ENCODE assay signal across 8 cellular contexts in the genomic region with DNA sequence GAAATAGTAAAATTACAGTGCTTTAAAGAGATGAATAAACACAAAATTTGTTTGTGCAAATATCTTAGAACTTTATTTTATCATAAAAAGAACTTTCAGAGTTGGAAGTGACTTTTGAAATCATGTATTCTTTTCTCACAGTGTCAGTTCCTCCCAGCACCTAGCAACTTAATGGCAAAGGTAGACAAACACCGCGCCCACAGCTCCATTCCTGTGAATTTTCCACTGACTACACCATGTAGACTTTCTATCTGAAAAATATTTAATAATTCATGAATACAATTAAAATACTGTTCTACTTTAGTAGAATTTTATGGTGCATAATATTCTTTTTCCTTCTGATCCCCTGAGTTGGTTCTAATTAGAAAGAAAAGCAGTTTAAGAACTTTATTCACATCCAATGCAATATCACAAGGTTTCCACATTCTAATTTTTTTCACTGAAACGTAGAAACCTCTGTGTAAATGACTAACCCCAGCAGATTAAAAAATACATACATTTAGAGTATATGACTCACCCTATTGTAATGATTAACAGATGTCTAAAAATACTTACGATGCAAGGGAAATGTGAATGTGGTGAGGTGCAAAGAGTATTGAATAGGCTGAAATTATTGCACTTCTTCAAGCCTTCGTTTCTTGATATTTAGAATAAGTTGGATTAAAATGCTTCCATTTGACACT.
DNase-seq lines count a peak whose midpoint lies in the region; ATAC-seq and TF ChIP-seq lines count a peak whose summit lies in the region.

No MANE protein-coding gene starts in this region.

- H3K27ac Mint-ChIP-seq in neural progenitor cell: no peak overlapping the region

- ATAC-seq in GM19452 (IDR thresholded peaks at IDR 0.05; ENCODE audit: unreplicated experiment): peak; percentile 79
- ATAC-seq in HG03045 (IDR thresholded peaks at IDR 0.05; ENCODE audit: unreplicated experiment): peak; percentile 55

- H3K27ac ChIP-seq in A673 (ENCODE audit: low read depth, low read length, poor library complexity, severe bottlenecking): no peak overlapping the region
- H3K27ac ChIP-seq in tibial nerve: no peak overlapping the region
- H3K27ac ChIP-seq in neural progenitor cell: no peak overlapping the region

- no peaks in the 10 kb centered on the region for H3K27me3 Mint-ChIP-seq in neural progenitor cell (ENCODE audit: insufficient read depth, low read depth)

- peaks cover 12% of the 10 kb centered on the region for H3K4me1 Mint-ChIP-seq in neural progenitor cell

- H3K4me2 ChIP-seq in neural progenitor cell: no peak overlapping the region

- H3K4me3 ChIP-seq in A673 (ENCODE audit: low read depth, low read length, poor library complexity, severe bottlenecking): no peak overlapping the region
- no peak overlapping the region for H3K4me3 ChIP-seq in tibial nerve
- no peak overlapping the region for H3K4me3 ChIP-seq in neural progenitor cell

- TF ChIP-seq CTCF in A673 (conservative IDR thresholded peaks at IDR 0.05; ENCODE audit: low read depth, low read length) (no peak), tibial nerve (IDR thresholded peaks at IDR 0.05) (no peak), neural progenitor cell (IDR thresholded peaks at IDR 0.05) (no peak)

- H2AFZ ChIP-seq in neural progenitor cell (replicated peaks): no peak overlapping the region

- BruUV-seq in A673 (replicated peaks; lab: Mats Ljungman, UMichigan): no TSS peak

- H3K27me3 ChIP-seq in A673 (replicated peaks; ENCODE audit: insufficient read depth, low read depth, low read length, poor library complexity): no peaks in the 10 kb centered on the region
- no peaks in the 10 kb centered on the region for H3K27me3 ChIP-seq in tibial nerve
- H3K27me3 ChIP-seq in neural progenitor cell: no peaks in the 10 kb centered on the region

- H3K36me3 ChIP-seq in A673 (ENCODE audit: insufficient read depth, low read length, poor library complexity, severe bottlenecking): no peaks in the 10 kb centered on the region
- no peaks in the 10 kb centered on the region for H3K36me3 ChIP-seq in tibial nerve
- no peaks in the 10 kb centered on the region for H3K36me3 ChIP-seq in neural progenitor cell

- H3K9me3 ChIP-seq in A673 (ENCODE audit: low read depth, low read length, poor library complexity, severe bottlenecking) (no peaks in the 10 kb centered on the region), tibial nerve (no peaks in the 10 kb centered on the region), neural progenitor cell (ENCODE audit: low read depth) (no peaks in the 10 kb centered on the region)

- H3K79me2 ChIP-seq in neural progenitor cell (ENCODE audit: low read depth): no peaks in the 10 kb centered on the region

- POLR2A ChIA-PET in A673 (lab: Charles Lee; ENCODE audit: low non-redundant PET): no interaction called here

- no peak overlapping the region for H3K4me3 Mint-ChIP-seq in neural progenitor cell

- H3K9me3 Mint-ChIP-seq in neural progenitor cell: no peaks in the 10 kb centered on the region

- 61 to 69% methylated on average over 5 of the region's 5 CpGs for WGBS in tibial nerve, 2 donors

- no peaks in the 10 kb centered on the region for H3K4me1 ChIP-seq in A673 (ENCODE audit: insufficient read depth, low read length, poor library complexity, severe bottlenecking)
- no peaks in the 10 kb centered on the region for H3K4me1 ChIP-seq in tibial nerve
- peaks cover 5% of the 10 kb centered on the region for H3K4me1 ChIP-seq in neural progenitor cell

- no peak for TF ChIP-seq EP300 in tibial nerve (IDR thresholded peaks at IDR 0.05)

- no peaks in the 10 kb centered on the region for H4K20me1 ChIP-seq in neural progenitor cell (ENCODE audit: low read depth)

- DNase-seq in A673 (ENCODE audit: low spot score) (peak; percentile 22), SW480 (ENCODE audit: low spot score) (peak; percentile 31), Kasumi-1 (lab: John Stamatoyannopoulos, UW) (no peak), DMS153 (lab: John Stamatoyannopoulos, UW) (no peak), tibial nerve (ENCODE audit: low spot score in 2 of 2) (no peak), neural progenitor cell (ENCODE audit: low spot score) (no peak)

- CTCF ChIA-PET in A673 (lab: Charles Lee): no interaction called here

- no peak for TF ChIP-seq POLR2A in tibial nerve (IDR thresholded peaks at IDR 0.05)

- no peaks in the 10 kb centered on the region for H3K36me3 Mint-ChIP-seq in neural progenitor cell

- H3F3A ChIP-seq in neural progenitor cell (ENCODE audit: low read depth): no peaks in the 10 kb centered on the region

- H3K9ac ChIP-seq in neural progenitor cell: no peak overlapping the region

- intact Hi-C loops in A673 (cut with micrococcal nuclease; ENCODE audit: unreplicated experiment): no loop called here

Comparison
In these comparisons a context has a peak if more than half of its experiments do, and no peak if none do; other contexts are left out.
1. DNase-seq: peak in A673 (single experiment) and SW480 (single experiment); none in Kasumi-1 (0 of 2), DMS153 (single experiment), tibial nerve (0 of 2) and neural progenitor cell (single experiment).